ENCODE assay signal across 17 cellular contexts in the genomic region with DNA sequence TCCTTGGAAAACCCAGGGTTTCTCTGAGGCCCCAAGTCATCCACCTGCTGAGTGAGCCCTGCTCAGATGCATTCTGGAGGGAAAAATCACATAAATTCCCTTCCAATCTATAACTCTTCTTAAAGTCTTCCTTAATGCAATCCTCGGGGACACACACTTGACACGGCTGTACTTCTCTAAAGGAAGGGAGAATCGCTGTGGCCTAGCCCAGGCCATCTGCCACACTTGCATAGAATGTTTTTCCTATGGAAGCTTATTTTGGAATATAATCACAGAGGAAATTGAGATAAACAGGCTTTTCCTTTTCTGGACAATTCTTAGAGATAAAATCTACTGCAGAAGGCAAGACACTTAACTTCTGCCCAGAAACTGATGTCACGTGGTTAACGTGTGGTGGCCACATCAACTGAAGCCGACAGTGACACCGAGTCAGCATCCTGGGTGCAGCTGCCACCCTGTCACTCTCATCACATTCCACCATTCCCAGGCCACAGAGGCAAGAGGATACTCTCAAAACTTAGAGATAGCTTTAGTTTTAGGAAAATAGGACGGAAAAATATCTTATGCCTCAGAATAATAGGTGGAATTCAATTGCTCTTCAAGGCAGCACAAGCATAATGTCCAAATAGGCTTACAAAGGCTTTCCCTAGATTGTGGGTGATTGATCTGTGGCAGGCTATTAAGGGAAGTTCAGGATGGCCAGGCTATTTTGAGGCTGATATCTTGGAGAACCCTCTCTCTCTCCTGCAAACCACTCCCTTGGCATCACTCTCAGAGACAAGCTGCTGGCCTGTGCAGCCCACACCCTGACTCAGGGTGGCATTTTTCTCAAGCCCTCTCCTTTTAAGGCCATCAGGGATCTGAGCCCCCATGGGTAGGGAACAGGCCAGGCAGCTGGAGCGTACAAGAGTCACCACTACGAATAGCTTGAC. TPM values are rescaled to one million over a fixed set of nuclear protein-coding genes. Genes with fewer than 3 reads are reported as not detected.
DNase-seq lines count a peak whose midpoint lies in the region; ATAC-seq and TF ChIP-seq lines count a peak whose summit lies in the region.
"Had no signal": no experiment of that assay in that cellular context is flagged by ENCODE, and none has a peak within 500 bp of the region (broad histone marks: within the 10 kb centered on the region; RNA-seq: fewer than 3 reads in every experiment).

No MANE protein-coding gene starts in this region.

- H4K20me1 ChIP-seq in GM23248 (ENCODE audit: insufficient read depth) (no peaks in the 10 kb centered on the region), osteoblast (ENCODE audit: insufficient read depth, low read length) (no peaks in the 10 kb centered on the region)

- no peaks in the 10 kb centered on the region for H3K4me1 ChIP-seq in right lobe of liver
- H3K4me1 ChIP-seq in upper lobe of right lung: peaks cover 16% of the 10 kb centered on the region
- H3K4me1 ChIP-seq in GM23248 (ENCODE audit: insufficient read depth): no peaks in the 10 kb centered on the region
- H3K4me1 ChIP-seq in osteoblast (ENCODE audit: insufficient read depth, low read length): no peaks in the 10 kb centered on the region
- H3K4me1 ChIP-seq: tibial artery had no signal

- DNase-seq in activated CD8-positive, alpha-beta memory T cell treated with anti-CD3 and anti-CD28 coated beads, Interleukin-2, amount 10 ng/mL, durations not matched to agents 7 days and 5 days: peak; percentile 64
- no peak for DNase-seq in activated CD8-positive, alpha-beta memory T cell treated with anti-CD3 and anti-CD28 coated beads for 24 hours
- DNase-seq in dermis blood vessel endothelial cell (peak; percentile 17), right lobe of liver (no peak), upper lobe of right lung (no peak), GM23248 (no peak), osteoblast (ENCODE audit: insufficient read length, low spot score, missing footprints) (no peak)
- DNase-seq: activated CD4-positive, alpha-beta T cell treated with anti-CD3 and anti-CD28 coated beads, Interleukin-2, amount 50 U/mL, for 48 hours; NCI-H2227 treated with DMSO at 0.1 percent for 48 hours; stimulated activated naive CD4-positive, alpha-beta T cell treated with Interleukin-2 at 50 U/mL for 16 hours; tibial artery had no signal

- no peaks in the 10 kb centered on the region for H3F3A ChIP-seq in GM23248 (ENCODE audit: insufficient read depth)

- 35% methylated on average over 7 of the region's 10 CpGs for WGBS in right lobe of liver (ENCODE audit: insufficient coverage, low coverage, low lambda C conversion rate, missing lambda C conversion rate)
- WGBS in GM23248 (ENCODE audit: low coverage in 1 of 2, low lambda C conversion rate in 2 of 2, missing lambda C conversion rate in 2 of 2), 2 experiments: 74 to 75% methylated on average over 10 of the region's 10 CpGs

- intact Hi-C loops in right lobe of liver (cut with DNase I) (loop anchor here in 1 of 2 donors (10.0 kb wide), 1 partner anchor 729 kb away; no protein-coding TSS in a partner anchor), upper lobe of right lung (cut with DNase I) (no loop called here)

- H3K4me3 Mint-ChIP-seq in activated CD8-positive, alpha-beta memory T cell treated with anti-CD3 and anti-CD28 coated beads, Interleukin-2, amount 10 ng/mL, durations not matched to agents 7 days and 5 days: no peak overlapping the region
- H3K4me3 Mint-ChIP-seq: neural crest cell, T-cell had no signal

- TF ChIP-seq POLR2A in right lobe of liver (IDR thresholded peaks at IDR 0.05): no peak

- H3K4me1 Mint-ChIP-seq in activated CD8-positive, alpha-beta memory T cell treated with anti-CD3 and anti-CD28 coated beads, Interleukin-2, amount 10 ng/mL, durations not matched to agents 7 days and 5 days: peaks cover 16% of the 10 kb centered on the region
- H3K4me1 Mint-ChIP-seq: neural crest cell had no signal

- peaks cover 51% of the 10 kb centered on the region for H3K27me3 Mint-ChIP-seq in activated CD8-positive, alpha-beta memory T cell treated with anti-CD3 and anti-CD28 coated beads, Interleukin-2, amount 10 ng/mL, durations not matched to agents 7 days and 5 days

- H3K9ac ChIP-seq in GM23248: no peak overlapping the region

- H3K79me2 ChIP-seq in GM23248 (ENCODE audit: insufficient read depth) (no peaks in the 10 kb centered on the region), osteoblast (ENCODE audit: insufficient read depth, low read length) (no peaks in the 10 kb centered on the region)
- H3K79me2 ChIP-seq: hepatocyte had no signal

- H3K36me3 ChIP-seq in right lobe of liver: no peaks in the 10 kb centered on the region
- no peaks in the 10 kb centered on the region for H3K36me3 ChIP-seq in upper lobe of right lung
- H3K36me3 ChIP-seq in GM23248 (ENCODE audit: low read depth): no peaks in the 10 kb centered on the region
- no peaks in the 10 kb centered on the region for H3K36me3 ChIP-seq in osteoblast (ENCODE audit: insufficient read depth, low read length)
- H3K36me3 ChIP-seq: MG63, tibial artery had no signal

- CTCF ChIA-PET in activated CD8-positive, alpha-beta memory T cell treated with anti-CD3 and anti-CD28 coated beads, Interleukin-2, amount 10 ng/mL, durations not matched to agents 7 days and 5 days (lab: Charles Lee): interaction anchor here (1.0 to 1.5 kb wide), 2 partner anchors 692 to 733 kb away, joined by 3 to 6 read pairs; no protein-coding TSS in a partner anchor

- H3K9me3 ChIP-seq in right lobe of liver (no peaks in the 10 kb centered on the region), upper lobe of right lung (no peaks in the 10 kb centered on the region), GM23248 (ENCODE audit: low read depth) (no peaks in the 10 kb centered on the region), osteoblast (ENCODE audit: low read depth, low read length) (no peaks in the 10 kb centered on the region)
- H3K9me3 ChIP-seq: MG63, tibial artery had no signal

- H3K9me2 ChIP-seq in GM23248 (ENCODE audit: insufficient read depth): no peaks in the 10 kb centered on the region

- H2AFZ ChIP-seq in GM23248: no peak overlapping the region
- H2AFZ ChIP-seq in osteoblast (ENCODE audit: low read length): no peak overlapping the region
- H2AFZ ChIP-seq: hepatocyte had no signal

- no peaks in the 10 kb centered on the region for H3K9me3 Mint-ChIP-seq in activated CD8-positive, alpha-beta memory T cell treated with anti-CD3 and anti-CD28 coated beads, Interleukin-2, amount 10 ng/mL, durations not matched to agents 7 days and 5 days (ENCODE audit: low read depth)
- H3K9me3 Mint-ChIP-seq: neural crest cell, T-cell had no signal

- TF ChIP-seq CTCF in right lobe of liver (IDR thresholded peaks at IDR 0.05): no peak
- TF ChIP-seq CTCF in upper lobe of right lung (IDR thresholded peaks at IDR 0.05): no peak
- TF ChIP-seq CTCF in osteoblast (IDR thresholded peaks at IDR 0.05; ENCODE audit: extremely low read depth, low read depth, low read length): no peak

- H3K4me3 ChIP-seq in right lobe of liver (no peak overlapping the region), upper lobe of right lung (no peak overlapping the region), GM23248 (no peak overlapping the region), osteoblast (ENCODE audit: insufficient read depth, low read length) (no peak overlapping the region)
- H3K4me3 ChIP-seq: hepatocyte, MG63, tibial artery had no signal

- no peaks in the 10 kb centered on the region for H3K36me3 Mint-ChIP-seq in activated CD8-positive, alpha-beta memory T cell treated with anti-CD3 and anti-CD28 coated beads, Interleukin-2, amount 10 ng/mL, durations not matched to agents 7 days and 5 days
- H3K36me3 Mint-ChIP-seq: T-cell had no signal

- no peak for ATAC-seq in activated CD8-positive, alpha-beta memory T cell treated with anti-CD3 and anti-CD28 coated beads, Interleukin-2, amount 10 ng/mL, durations not matched to agents 7 days and 5 days
- ATAC-seq in right lobe of liver (peak; percentile 36 to 77 (median 50)), upper lobe of right lung (peak; percentile 21), HG03469 (IDR thresholded peaks at IDR 0.05; ENCODE audit: unreplicated experiment) (no peak)
- ATAC-seq: T-cell had no signal

- H3K27me3 ChIP-seq in right lobe of liver: no peaks in the 10 kb centered on the region
- H3K27me3 ChIP-seq in upper lobe of right lung: no peaks in the 10 kb centered on the region
- 0 out of 2 replicates have a peak, but pooled peaks cover 7% of the 10 kb centered on the region for H3K27me3 ChIP-seq in GM23248 (replicated peaks; ENCODE audit: insufficient read depth)
- peaks cover 3% of the 10 kb centered on the region for H3K27me3 ChIP-seq in osteoblast (ENCODE audit: insufficient read depth, low read length)
- H3K27me3 ChIP-seq: hepatocyte, MG63, tibial artery had no signal

- in situ Hi-C loops in GM23248 (cut with MboI): loop anchor here (10.0 kb wide), 1 partner anchor 729 kb away; no protein-coding TSS in a partner anchor

- no peak overlapping the region for H3K27ac Mint-ChIP-seq in activated CD8-positive, alpha-beta memory T cell treated with anti-CD3 and anti-CD28 coated beads, Interleukin-2, amount 10 ng/mL, durations not matched to agents 7 days and 5 days
- H3K27ac Mint-ChIP-seq: T-cell had no signal

- H3K4me2 ChIP-seq in GM23248 (ENCODE audit: unreplicated experiment): no peak overlapping the region
- H3K4me2 ChIP-seq in osteoblast (ENCODE audit: insufficient read depth, low read length): no peak overlapping the region
- H3K4me2 ChIP-seq: hepatocyte had no signal

- H3K27ac ChIP-seq in right lobe of liver (no peak overlapping the region), upper lobe of right lung (no peak overlapping the region), GM23248 (no peak overlapping the region), osteoblast (ENCODE audit: low read depth, low read length) (no peak overlapping the region)
- H3K27ac ChIP-seq: hepatocyte, tibial artery, VCaP had no signal

RNA-seq across cellular contexts. Expression of a gene that starts 29.6 kb away (rescaled TPM):
- 100 to 1,000 TPM; 160 to 198 TPM for total RNA-seq in activated CD8-positive, alpha-beta memory T cell treated with anti-CD3 and anti-CD28 coated beads, Interleukin-2, amount 10 ng/mL, durations not matched to agents 7 days and 5 days
- total RNA-seq in dermis blood vessel endothelial cell (256 and 308 TPM in 2 replicates), right lobe of liver (100 to 1,000 TPM in 5 of 6 experiments, 10 to 100 TPM in 1; 90.3 to 164 (median 111) TPM), upper lobe of right lung (111 TPM), osteoblast (265 and 279 TPM in 2 replicates)
- 247 and 261 TPM in 2 replicates for total RNA-seq in GM23248 (2014; rRNA removed; shearing (Covaris generic))
- 410 and 411 TPM in 2 replicates for polyA plus RNA-seq in GM23248 (2016; fragmentation: Nextera tagmentation; extraction: Ambion mirVana)

RNA-seq across cellular contexts. Expression of a gene that starts 30.6 kb away (rescaled TPM):
- total RNA-seq in activated CD8-positive, alpha-beta memory T cell treated with anti-CD3 and anti-CD28 coated beads, Interleukin-2, amount 10 ng/mL, durations not matched to agents 7 days and 5 days: 10 to 100 TPM; 25.6 to 26.8 TPM
- total RNA-seq in dermis blood vessel endothelial cell (7.8 and 9.9 TPM in 2 replicates), right lobe of liver (1 to 10 TPM; 5.3 to 9.1 (median 5.9) TPM), upper lobe of right lung (12.8 TPM), osteoblast (11.9 and 15.0 TPM in 2 replicates)
- total RNA-seq in GM23248 (2014; rRNA removed; shearing (Covaris generic)): 12.0 and 13.4 TPM in 2 replicates
- 22.2 and 24.6 TPM in 2 replicates for polyA plus RNA-seq in GM23248 (2016; fragmentation: Nextera tagmentation; extraction: Ambion mirVana)

Comparison
In these comparisons a context has a peak if more than half of its experiments do, and no peak if none do; other contexts are left out.
1. DNase-seq: peak in activated CD8-positive, alpha-beta memory T cell treated with anti-CD3 and anti-CD28 coated beads, Interleukin-2, amount 10 ng/mL, durations not matched to agents 7 days and 5 days (single experiment) and dermis blood vessel endothelial cell (single experiment); none in activated CD8-positive, alpha-beta memory T cell treated with anti-CD3 and anti-CD28 coated beads for 24 hours (single experiment), right lobe of liver (0 of 3), upper lobe of right lung (single experiment), GM23248 (single experiment) and osteoblast (single experiment).
2. ATAC-seq: peak in right lobe of liver (4 of 4) and upper lobe of right lung (single experiment); none in activated CD8-positive, alpha-beta memory T cell treated with anti-CD3 and anti-CD28 coated beads, Interleukin-2, amount 10 ng/mL, durations not matched to agents 7 days and 5 days (single experiment) and HG03469 (single experiment).